Comparison of ENCODE assay signal across 20 cellular contexts in genomic region chr2:184125867-184126266, GRCh38.
DNase-seq lines count a peak whose midpoint lies in the region; ATAC-seq, FAIRE-seq and TF ChIP-seq lines count a peak whose summit lies in the region.
"Had no signal": no experiment of that assay in that cellular context is flagged by ENCODE, and none has a peak within 500 bp of the region (broad histone marks: within the 10 kb centered on the region; RNA-seq: fewer than 3 reads in every experiment).

No MANE protein-coding gene starts in this region.

- no peak overlapping the region for H3K23ac ChIP-seq in H1 (ENCODE audit: insufficient read length)

- H2BK12ac ChIP-seq in H1 (ENCODE audit: low read depth, low read length) = no peak overlapping the region

- ATAC-seq in PC-3 (peak; percentile 53; the same call in 1 of the 2 replicates), GM21447 (IDR thresholded peaks at IDR 0.05; ENCODE audit: unreplicated experiment) (no peak)
- ATAC-seq: A549 had no signal

- WGBS in H1 (ENCODE audit: extremely low coverage in 1 of 2, insufficient coverage in 1 of 2, insufficient read length in 1 of 2, insufficient replicate concordance in 2 of 2, low coverage in 1 of 2, low lambda C conversion rate in 2 of 2, missing lambda C conversion rate in 1 of 2), 2 experiments = 96% methylated on average over 2 of the region's 2 CpGs; no CpG with 5 or more reads in 1 of the 2 experiments

- H2BK5ac ChIP-seq in H1 (ENCODE audit: low read depth, low read length) = no peak overlapping the region

- no peak overlapping the region for H3K4ac ChIP-seq in H1 (replicated peaks; ENCODE audit: insufficient read length, low read depth, low read length)

- TF ChIP-seq POLR2A in H1 (IDR thresholded peaks at IDR 0.05; ENCODE audit: control extremely low read depth in 1 of 2, low read depth in 2 of 2, low read length in 2 of 2) = no peak

- H4K91ac ChIP-seq in H1 (replicated peaks; ENCODE audit: insufficient read length, low read length) = no peak overlapping the region

- H3K27ac ChIP-seq in PC-3 (ENCODE audit: low read length) (no peak overlapping the region), H1 (ENCODE audit: low read depth, low read length) (no peak overlapping the region)
- H3K27ac ChIP-seq: A549 had no signal

- H3K79me2 ChIP-seq in PC-3 (ENCODE audit: low read length) (no peaks in the 10 kb centered on the region), H1 (ENCODE audit: control insufficient read depth in 1 of 2, insufficient read depth in 2 of 2, low read length in 2 of 2) (no peaks in the 10 kb centered on the region)

- H2BK20ac ChIP-seq in H1 (ENCODE audit: low read length) = no peak overlapping the region

- CTCF ChIA-PET in PC-3 (lab: Charles Lee) (no interaction called here), H1 (lab: Charles Lee; ENCODE audit: partially characterized antibody) (no interaction called here)

- H3K56ac ChIP-seq in H1 (replicated peaks; ENCODE audit: insufficient read length, low read depth, low read length) = no peak overlapping the region

- H3K36me3 ChIP-seq in GM06990 (ENCODE audit: control insufficient read depth, insufficient read depth, low read length) (no peaks in the 10 kb centered on the region), PC-3 (ENCODE audit: low read depth, low read length) (no peaks in the 10 kb centered on the region), H1 (ENCODE audit: control insufficient read depth in 2 of 4, insufficient read depth in 4 of 4, low read length in 3 of 4) (no peaks in the 10 kb centered on the region)

- H3K4me3 ChIP-seq in GM06990 (replicated peaks; ENCODE audit: low read depth, low read length) (no peak overlapping the region), PC-3 (ENCODE audit: low read length) (no peak overlapping the region), H1 (ENCODE audit: extremely low read depth in 1 of 4, insufficient read depth in 2 of 4, low read depth in 3 of 4, low read length in 4 of 4) (no peak overlapping the region)
- H3K4me3 ChIP-seq: A549 had no signal

- H2BK15ac ChIP-seq in H1 (ENCODE audit: low read length) = no peak overlapping the region

- TF ChIP-seq RAD21 in H1 (IDR thresholded peaks at IDR 0.05 in 1 of 2, conservative IDR thresholded peaks at IDR 0.05 in 1 of 2; ENCODE audit: low read depth in 2 of 2, low read length in 2 of 2) = peak; percentile 40 to 42

- no peaks in the 10 kb centered on the region for H3K9me3 ChIP-seq in PC-3 (ENCODE audit: low read length)
- H3K9me3 ChIP-seq in H1 (ENCODE audit: insufficient read depth in 2 of 2, low read depth in 1 of 2, low read length in 1 of 2) = no peaks in the 10 kb centered on the region
- H3K9me3 ChIP-seq: A549 had no signal

- H4K5ac ChIP-seq in H1 (ENCODE audit: insufficient read length, low read depth, low read length) = no peak overlapping the region

- H3K23me2 ChIP-seq in H1 (ENCODE audit: low read depth, low read length) = no peaks in the 10 kb centered on the region

- no TSS peak for BruUV-seq in PC-3 (replicated peaks; lab: Mats Ljungman, UMichigan)

- H4K20me1 ChIP-seq in PC-3 (ENCODE audit: low read length) (no peaks in the 10 kb centered on the region), H1 (replicated peaks in 1 of 2; ENCODE audit: control insufficient read depth in 1 of 2, insufficient read depth in 2 of 2, low read length in 2 of 2) (no peaks in the 10 kb centered on the region)

- H4K8ac ChIP-seq in H1 (ENCODE audit: extremely low read depth, insufficient read depth, low read length) = no peak overlapping the region

- H3K27me3 ChIP-seq in GM06990 (replicated peaks; ENCODE audit: control insufficient read depth, insufficient read depth, low read length) = no peaks in the 10 kb centered on the region
- H3K27me3 ChIP-seq in PC-3 (ENCODE audit: low read length) = no peaks in the 10 kb centered on the region
- no peaks in the 10 kb centered on the region for H3K27me3 ChIP-seq in H1 (replicated peaks in 1 of 4; ENCODE audit: control insufficient read depth in 3 of 4, extremely low read depth in 1 of 4, insufficient read depth in 3 of 4, low read length in 3 of 4)

- DNase-seq in GM06990 (ENCODE audit: extremely low read depth, insufficient read length) = no peak
- DNase-seq in PC-3 = peak; percentile 26
- DNase-seq in H1 (ENCODE audit: low read depth in 1 of 2, low spot score in 2 of 2) = no peak
- no peak for DNase-seq in NCI-H2029 (lab: John Stamatoyannopoulos, UW)
- DNase-seq in stimulated activated CD8-positive, alpha-beta memory T cell treated with anti-CD3 and anti-CD28 coated beads, Interleukin-4, amount 100 ng/mL, for 48 hours = no peak
- DNase-seq: DMS79, H7, KG1, NCI-H1092 treated with DMSO at 0.1 percent for 48 hours, NCI-H1436 treated with DMSO at 0.1 percent for 48 hours, NCI-H1930, NCI-H2171, NCI-H524 treated with DMSO at 0.1 percent for 48 hours, OCI-M1, Right ventricle myocardium superior, SW 1271 had no signal

- H3K79me1 ChIP-seq in H1 (ENCODE audit: low read depth, low read length) = no peaks in the 10 kb centered on the region

- H3K4me1 ChIP-seq in PC-3 (ENCODE audit: insufficient read depth, low read length) (no peaks in the 10 kb centered on the region), H1 (replicated peaks in 1 of 4; ENCODE audit: control insufficient read depth in 3 of 4, insufficient read depth in 4 of 4, low read length in 3 of 4) (no peaks in the 10 kb centered on the region)
- H3K4me1 ChIP-seq: A549 had no signal

- H2AFZ ChIP-seq in PC-3 (ENCODE audit: low read length) = no peak overlapping the region
- no peak overlapping the region for H2AFZ ChIP-seq in H1 (ENCODE audit: low read length)

- no peak for TF ChIP-seq EP300 in H1 (IDR thresholded peaks at IDR 0.05; ENCODE audit: borderline replicate concordance in 1 of 2, low read depth in 2 of 2, low read length in 2 of 2)

- POLR2A ChIA-PET in PC-3 (lab: Charles Lee; ENCODE audit: unreplicated experiment) (no interaction called here), H1 (lab: Charles Lee; ENCODE audit: partially characterized antibody) (no interaction called here)

- H3F3A ChIP-seq in PC-3 (ENCODE audit: low read length, unreplicated experiment) = no peaks in the 10 kb centered on the region

- H3K18ac ChIP-seq in H1 (ENCODE audit: extremely low read depth, low read length) = no peak overlapping the region

- H3K9ac ChIP-seq in PC-3 (ENCODE audit: low read length) (no peak overlapping the region), H1 (replicated peaks in 1 of 4; ENCODE audit: extremely low read depth in 1 of 4, low read depth in 3 of 4, low read length in 3 of 4) (no peak overlapping the region)

- H3K9me2 ChIP-seq in PC-3 (replicated peaks; ENCODE audit: low read length) = no peaks in the 10 kb centered on the region

- peak; percentile 9 for TF ChIP-seq CTCF in GM06990 (IDR thresholded peaks at IDR 0.05; ENCODE audit: insufficient read depth, low read length, poor library complexity, severe bottlenecking)
- TF ChIP-seq CTCF in GM12872 (IDR thresholded peaks at IDR 0.05; ENCODE audit: insufficient read depth, low read depth, low read length) = peak; percentile 9; the same call in 1 of the 3 replicates
- TF ChIP-seq CTCF in PC-3 (conservative IDR thresholded peaks at IDR 0.05; ENCODE audit: low read depth, low read length) = peak; percentile 47
- peak in 2 of 3 experiments; percentile 3 to 7; a peak in 2 of 4 replicates for TF ChIP-seq CTCF in H1 (IDR thresholded peaks at IDR 0.05; ENCODE audit: control extremely low read depth in 1 of 3, insufficient read depth in 1 of 3, low read depth in 1 of 3, low read length in 3 of 3)

- no peak overlapping the region; the same call in 1 of the 2 replicates for H2AK5ac ChIP-seq in H1 (ENCODE audit: low read depth, low read length)

- intact Hi-C loops in PC-3 (cut with micrococcal nuclease) = loop anchor here (5.0 kb wide), 1 partner anchor 539 kb away; no protein-coding TSS in a partner anchor

- H3K4me2 ChIP-seq in PC-3 (ENCODE audit: low read length) (no peak overlapping the region), H1 (ENCODE audit: insufficient read depth in 1 of 2, low read depth in 2 of 2, low read length in 2 of 2) (no peak overlapping the region)
- H3K4me2 ChIP-seq: A549 had no signal

- no peak overlapping the region for H2BK120ac ChIP-seq in H1 (replicated peaks; ENCODE audit: low read depth, low read length)

- FAIRE-seq in H1 (lab: Jason Lieb, UNC) = no peak
- FAIRE-seq: A549, GM19239 had no signal

- H3K14ac ChIP-seq in H1 (ENCODE audit: insufficient read length) = no peak overlapping the region

TF ChIP-seq in H1, 55 proteins besides CTCF, POLR2A, EP300 and RAD21:
- no peak for TF ChIP-seq SP4 (IDR thresholded peaks at IDR 0.05; ENCODE audit: low read length)
